ENCODE assay signal across 24 cellular contexts in the genomic region with DNA sequence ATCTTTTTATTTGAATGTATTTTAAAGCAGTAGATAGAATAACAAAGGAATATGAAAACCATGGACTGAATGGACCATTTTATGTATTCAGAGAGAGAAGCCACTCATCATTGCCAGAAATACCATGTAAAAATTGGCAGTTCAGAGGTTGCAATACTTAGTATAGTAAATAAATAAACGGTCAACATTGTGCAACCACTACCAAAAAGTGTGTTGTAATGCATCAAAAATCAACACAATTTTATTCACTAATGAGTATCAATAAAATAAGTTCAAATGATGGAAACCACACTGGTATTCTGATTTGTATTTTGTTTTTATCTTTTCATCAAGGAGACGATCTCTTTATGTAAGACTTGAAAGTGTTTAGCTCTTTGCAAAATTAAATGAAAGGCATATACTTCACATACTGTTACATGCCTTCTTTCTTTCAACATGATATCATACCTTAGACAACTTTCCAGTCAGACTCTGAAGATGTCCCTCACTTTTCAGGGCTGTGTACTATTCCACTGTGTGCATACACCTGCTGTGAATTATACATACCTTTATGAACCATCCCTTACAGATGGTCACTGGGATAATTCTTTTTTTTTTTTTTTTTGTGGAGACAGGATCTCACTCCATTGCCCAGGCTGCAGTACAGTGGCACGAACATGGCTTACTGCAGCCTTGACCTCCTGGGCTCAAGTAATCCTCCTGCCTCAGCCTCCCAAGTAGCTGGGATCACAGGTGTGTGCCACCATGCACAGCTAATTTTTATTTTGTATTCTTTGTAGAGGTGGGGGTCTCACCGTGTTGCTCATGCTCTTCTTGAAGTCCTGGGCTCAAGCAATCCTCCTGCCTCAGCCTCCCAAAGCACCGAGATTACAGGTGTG. TPM values are rescaled to one million over a fixed set of nuclear protein-coding genes. Genes with fewer than 3 reads are reported as not detected.
"Had no signal": no experiment of that assay in that cellular context is flagged by ENCODE, and none has a peak within 500 bp of the region (broad histone marks: within the 10 kb centered on the region; RNA-seq: fewer than 3 reads in every experiment).

No MANE protein-coding gene starts in this region.

- ATAC-seq: activated CD4-positive, alpha-beta T cell treated with anti-CD3 and anti-CD28 coated beads for 36 hours; activated naive CD4-positive, alpha-beta T cell treated with anti-CD3 and anti-CD28 coated beads, Interleukin-2, amount 50 U/mL, for 72 hours; pancreas; T-helper 17 cell had no signal

- FAIRE-seq: astrocyte, endothelial cell of umbilical vein, pancreas had no signal

- H3K4me1 ChIP-seq: adrenal gland, breast epithelium, lower lobe of right lung, pancreas had no signal

- H3K4me3 ChIP-seq: adrenal gland, breast epithelium, esophagus squamous epithelium, hepatocyte, lower lobe of right lung, pancreas, skin epidermis, stomach had no signal

- DNase-seq: activated CD4-positive, alpha-beta T cell treated with anti-CD3 and anti-CD28 coated beads for 36 hours; activated CD4-positive, alpha-beta T cell treated with anti-CD3 and anti-CD28 coated beads, Interleukin-2, amount 50 U/mL, for 48 hours; activated gamma-delta T cell treated with Interleukin-2 at 50 U/mL for 16 hours; activated T-cell treated with anti-CD3 and anti-CD28 coated beads for 4 hours; adrenal gland; effector memory CD4-positive, alpha-beta T cell; esophagus squamous epithelium; lower lobe of right lung; pancreas; stimulated activated CD4-positive, alpha-beta T cell treated with anti-CD3 and anti-CD28 coated beads, Interleukin-15, amount 100 ng/mL, for 24 hours; stimulated activated CD4-positive, alpha-beta T cell treated with anti-CD3 and anti-CD28 coated beads, Interleukin-2, amount 100 ng/mL, for 48 hours; stomach; T-helper 17 cell had no signal

- H3K36me3 ChIP-seq: breast epithelium had no signal

- H3K9me3 ChIP-seq: adrenal gland, breast epithelium, esophagus squamous epithelium, lower lobe of right lung, neutrophil, pancreas, stomach had no signal

- H3K27ac ChIP-seq: adrenal gland, breast epithelium, hepatocyte, lower lobe of right lung, neutrophil, pancreas, skin epidermis had no signal

- H3K27me3 ChIP-seq: adrenal gland, breast epithelium, hepatocyte, neutrophil, pancreas, stomach had no signal

RNA-seq across cellular contexts. Expression of gene CCK, which starts 40.3 kb away (rescaled TPM):
- total RNA-seq: activated CD4-positive, alpha-beta T cell treated with anti-CD3 and anti-CD28 coated beads for 36 hours; activated naive CD4-positive, alpha-beta T cell treated with anti-CD3 and anti-CD28 coated beads, Interleukin-2, amount 50 U/mL, for 72 hours; activated T-helper 1 cell treated with anti-CD3 and anti-CD28 coated beads, Interleukin-12 subunit alpha, Interleukin-12 subunit beta, Interleukin-2, Interleukin-4 antibody, amounts not matched to agents 30 ng/mL and 10 ng/mL and 1 ng/mL, durations not matched to agents 14 hours and 24 hours and 36 hours; astrocyte; breast epithelium; endothelial cell of umbilical vein; fibroblast of villous mesenchyme; glomerular endothelial cell; lower lobe of right lung; natural killer cell treated with Interleukin-12 subunit alpha and Interleukin-12 subunit beta and Interleukin-15 and Interleukin-18, amount 100 ng/mL, for 72 hours; T-helper 17 cell had no signal
- polyA plus RNA-seq: endothelial cell of umbilical vein, hepatocyte had no signal
